ENCODE assay signal across 24 cellular contexts in the genomic region with DNA sequence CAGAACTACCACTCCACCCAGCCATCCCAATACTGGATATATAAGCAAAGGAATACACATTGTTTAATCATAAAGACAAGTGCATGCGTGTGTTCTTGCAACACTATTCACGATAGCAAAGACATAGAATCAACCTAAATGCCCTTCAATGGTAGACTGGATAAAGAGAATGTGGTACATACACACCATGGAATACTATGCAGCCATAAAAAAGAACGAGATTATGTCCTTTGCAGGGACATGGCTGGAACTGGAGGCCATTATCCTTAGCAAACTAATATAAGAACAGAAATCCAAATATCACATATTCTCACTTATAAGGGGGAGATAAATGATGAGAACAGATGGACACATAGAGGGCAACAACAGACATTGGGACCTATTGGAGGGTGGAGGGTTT.
DNase-seq lines count a peak whose midpoint lies in the region; ATAC-seq, FAIRE-seq and TF ChIP-seq lines count a peak whose summit lies in the region.
"Had no signal": no experiment of that assay in that cellular context is flagged by ENCODE, and none has a peak within 500 bp of the region (broad histone marks: within the 10 kb centered on the region; RNA-seq: fewer than 3 reads in every experiment).

No MANE protein-coding gene starts in this region.

- H3K4me2 ChIP-seq in K562 (ENCODE audit: insufficient read depth, low read length), result no peak overlapping the region
- H3K4me2 ChIP-seq: BLaER1 had no signal

- no peak overlapping the region for H2AFZ ChIP-seq in K562 (ENCODE audit: low read depth, low read length)

- no peak for TF ChIP-seq EP300 in K562 (IDR thresholded peaks at IDR 0.05; ENCODE audit: low read length)

- POLR2A ChIA-PET in K562 (lab: Yijun Ruan, JAX), result no interaction called here

- in situ Hi-C loops in K562 (cut with MboI), result no loop called here

- intact Hi-C loops in K562 (cut with micrococcal nuclease), result no loop called here

- BruUV-seq in K562 (replicated peaks; lab: Mats Ljungman, UMichigan), result no TSS peak

- peak; percentile 15 for FAIRE-seq in H54 (lab: Jason Lieb, UNC)
- FAIRE-seq in HTR-8/SVneo (lab: Jason Lieb, UNC), result peak; percentile 62
- FAIRE-seq in K562 (lab: Jason Lieb, UNC), result no peak
- FAIRE-seq: A204.1, G401.6, GM12891, GM18507 had no signal

- WGBS in K562 (ENCODE audit: insufficient coverage, low coverage, missing lambda C conversion rate), result 4% methylated on average over 3 of the region's 3 CpGs

- H3K4me3 ChIP-seq in K562, result no peak overlapping the region
- H3K4me3 ChIP-seq: BLaER1 had no signal

- H3K79me2 ChIP-seq in K562 (ENCODE audit: control insufficient read depth, insufficient read depth, low read length), result no peaks in the 10 kb centered on the region

- H3K9me3 ChIP-seq in K562 (replicated peaks; ENCODE audit: control insufficient read depth, insufficient read depth, low read depth, low read length), result no peaks in the 10 kb centered on the region
- H3K9me3 ChIP-seq: BE2C had no signal

- no peak overlapping the region for H3K9ac ChIP-seq in K562 (ENCODE audit: insufficient read depth in 1 of 2, low read depth in 2 of 2, low read length in 2 of 2)
- H3K9ac ChIP-seq: BLaER1 had no signal

- TF ChIP-seq RAD21 in K562 (CRISPR knock-in tag; conservative IDR thresholded peaks at IDR 0.05 in 1 of 2, IDR thresholded peaks at IDR 0.05 in 1 of 2), result no peak

- no peaks in the 10 kb centered on the region for H4K20me1 ChIP-seq in K562 (replicated peaks; ENCODE audit: control insufficient read depth, insufficient read depth, low read length)
- H4K20me1 ChIP-seq: BLaER1 had no signal

- H3K36me3 ChIP-seq in K562 (ENCODE audit: control insufficient read depth, insufficient read depth, low read length), result no peaks in the 10 kb centered on the region
- H3K36me3 ChIP-seq: BE2C, BLaER1 had no signal

- TF ChIP-seq CTCF in K562 (IDR thresholded peaks at IDR 0.05 in 2 of 3, conservative IDR thresholded peaks at IDR 0.05 in 1 of 3; ENCODE audit: insufficient read depth in 2 of 3, low read depth in 1 of 3, low read length in 3 of 3), result no peak

- no peak for ATAC-seq in K562
- no peak for ATAC-seq in HG03378 (IDR thresholded peaks at IDR 0.05; ENCODE audit: unreplicated experiment)

- no peaks in the 10 kb centered on the region for H3K4me1 ChIP-seq in K562 (replicated peaks in 1 of 2; ENCODE audit: control insufficient read depth in 2 of 2, insufficient read depth in 2 of 2, low read length in 2 of 2)
- H3K4me1 ChIP-seq: BE2C had no signal

- CTCF ChIA-PET in K562 (lab: Yijun Ruan, JAX; ENCODE audit: low intra/inter-chr PET ratio), result no interaction called here

- no peaks in the 10 kb centered on the region for H3K27me3 ChIP-seq in K562 (ENCODE audit: control insufficient read depth in 2 of 2, insufficient read depth in 2 of 2, low read length in 2 of 2)
- H3K27me3 ChIP-seq: BE2C, BLaER1 had no signal

- no peaks in the 10 kb centered on the region for H3K9me1 ChIP-seq in K562 (ENCODE audit: control insufficient read depth, insufficient read depth, low read length)

- DNase-seq in H54 (ENCODE audit: insufficient read length, low spot score), result no peak
- DNase-seq in HTR-8/SVneo (ENCODE audit: insufficient read length, low spot score), result no peak
- DNase-seq in K562 (ENCODE audit: extremely low read depth in 1 of 4, low spot score in 3 of 4), result no peak
- DNase-seq in NCI-H345 (lab: John Stamatoyannopoulos, UW), result no peak
- DNase-seq in SIG-M5 treated with dmso at 0.1 percent for 504 hours (lab: John Stamatoyannopoulos, UW; ENCODE audit: unreplicated experiment), result no peak
- no peak for DNase-seq in DMS153 treated with DMSO at 0.1 percent for 48 hours (lab: John Stamatoyannopoulos, UW; ENCODE audit: unreplicated experiment)
- DNase-seq: 8988T; ACHN; BE2C; C1 segment of cervical spinal cord; CD4-positive, alpha-beta memory T cell; CD4-positive, CD25-positive, alpha-beta regulatory T cell; CD8-positive, alpha-beta memory T cell; COR-L47; DMS 273 treated with DMSO at 0.1 percent for 48 hours; DMS153; DMS79 treated with DMSO at 0.1 percent for 48 hours; GF-D8 had no signal

- TF ChIP-seq POLR2A in H54 (IDR thresholded peaks at IDR 0.05; ENCODE audit: low read depth, low read length) (no peak), K562 (conservative IDR thresholded peaks at IDR 0.05) (no peak)

- H3K27ac ChIP-seq in K562 (ENCODE audit: extremely low read depth, low read depth, low read length), result no peak overlapping the region
- H3K27ac ChIP-seq: BLaER1 had no signal

TF ChIP-seq in K562, 482 proteins besides CTCF, POLR2A, EP300 and RAD21:
- TF ChIP-seq ZNF146 (CRISPR knock-in tag; IDR thresholded peaks at IDR 0.05; ENCODE audit: unreplicated experiment), result peak; percentile 63
- no peak for TF ChIP-seq LARP7 (IDR thresholded peaks at IDR 0.05)
